ENCODE assay signal across 1 cellular context in genomic region chr10:114795039-114795438, GRCh38.
TF ChIP-seq lines count a peak whose summit lies in the region.

No MANE protein-coding gene starts in this region.

TF ChIP-seq in SK-N-SH treated with all-trans-retinoic acid at 6 μM for 48 hours, 23 proteins besides CTCF, POLR2A, EP300 and RAD21 (continued from another document):
- TF ChIP-seq POU6F1 (CRISPR knock-in tag; IDR thresholded peaks at IDR 0.05; ENCODE audit: borderline replicate concordance, low read depth): no peak
- no peak for TF ChIP-seq ZFP30 (CRISPR knock-in tag; IDR thresholded peaks at IDR 0.05)
- TF ChIP-seq RARB (CRISPR knock-in tag; IDR thresholded peaks at IDR 0.05): no peak
- TF ChIP-seq CSDC2 (CRISPR knock-in tag; IDR thresholded peaks at IDR 0.05): no peak
